In the genomic region with DNA sequence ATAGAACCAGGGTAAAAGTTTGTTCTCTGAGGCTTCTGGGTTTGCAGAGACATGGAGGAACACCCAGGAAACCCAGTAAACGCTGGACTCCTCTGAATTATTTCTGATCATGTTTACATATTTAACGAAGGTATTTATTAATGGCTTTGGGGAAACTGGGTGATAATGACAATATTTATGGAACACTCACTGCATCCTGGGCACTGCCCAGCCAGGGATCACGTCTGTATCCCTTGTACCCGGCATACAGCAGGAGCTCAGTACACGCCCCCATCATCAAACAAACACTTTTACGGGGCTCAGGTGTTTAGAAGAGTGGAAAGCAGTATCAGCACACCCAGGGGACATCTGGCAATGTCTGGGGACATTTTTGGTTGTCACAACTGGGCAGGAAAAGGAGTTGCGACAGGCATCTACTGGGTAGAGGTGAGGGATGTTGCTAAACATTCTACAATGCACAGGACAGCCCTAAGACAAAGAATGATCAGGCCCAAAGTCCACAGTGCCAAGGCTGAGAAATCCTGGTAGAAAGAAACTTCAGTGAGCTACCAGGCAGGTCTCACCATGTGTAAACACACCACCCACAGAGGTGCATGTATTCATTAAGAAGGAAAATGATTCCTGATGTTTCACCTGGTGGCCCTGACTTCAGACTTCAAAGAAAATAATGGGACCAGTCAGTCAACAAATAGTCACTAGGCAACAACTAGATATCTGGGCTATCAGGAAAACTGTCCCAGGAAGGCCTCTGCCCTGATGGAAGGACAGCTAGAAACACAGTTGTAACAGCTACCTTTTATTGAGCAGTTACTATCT, we compare ENCODE assay signal across 8 cellular contexts. TPM values are rescaled to one million over a fixed set of nuclear protein-coding genes. Genes with fewer than 3 reads are reported as not detected.
A peak's percentile ranks its signal among the peaks of the same experiment; 100 is the strongest.
DNase-seq lines count a peak whose midpoint lies in the region; ATAC-seq, FAIRE-seq and TF ChIP-seq lines count a peak whose summit lies in the region.

No MANE protein-coding gene starts in this region.

- TF ChIP-seq CTCF in stomach (IDR thresholded peaks at IDR 0.05): no peak

- peak; percentile 47 for FAIRE-seq in islet of Langerhans (lab: Jason Lieb, UNC)

- H3K27ac Mint-ChIP-seq in T-cell: peak overlapping the region; percentile 43 to 87

- intact Hi-C loops in stomach (cut with DNase I; ENCODE audit: low total_unique reads): no loop called here

- 28 to 46% (median 35%) methylated on average over 7 of the region's 7 CpGs for WGBS in stomach, 5 donors

- no peak for TF ChIP-seq POLR2A in stomach (IDR thresholded peaks at IDR 0.05)

- no peaks in the 10 kb centered on the region for H3K9me3 ChIP-seq in stomach

- H3K36me3 ChIP-seq in stomach: no peaks in the 10 kb centered on the region

- H3K27me3 Mint-ChIP-seq in T-cell: no peaks in the 10 kb centered on the region

- no peak overlapping the region for H3K4me3 Mint-ChIP-seq in T-cell

- peaks cover 71 to 98% (median 86%) of the 10 kb centered on the region in 4 donors for H3K4me1 ChIP-seq in stomach

- no peaks in the 10 kb centered on the region for H3K9me3 Mint-ChIP-seq in T-cell

- no peak for ATAC-seq in T-cell (replicated peaks in 1 of 4)

- POLR2A ChIA-PET in T-cell (lab: Charles Lee): interaction anchor here in 1 of 2 donors (0.5 to 0.6 kb wide), 2 partner anchors 11 to 256 kb away, joined by 4 to 7 read pairs; no protein-coding TSS in a partner anchor

- no peaks in the 10 kb centered on the region for H3K27me3 ChIP-seq in stomach

- CTCF ChIA-PET in T-cell (lab: Charles Lee): interaction anchor here (0.6 to 0.7 kb wide), 2 partner anchors 128 to 172 kb away, joined by 4 read pairs; no protein-coding TSS in a partner anchor

- peak overlapping the region; percentile 96 to 99 (median 97) for H3K27ac ChIP-seq in stomach

- peak; percentile 71 for DNase-seq in LoVo (ENCODE audit: low spot score)
- DNase-seq in T-cell: no peak
- peak; percentile 41 for DNase-seq in stomach
- no peak for DNase-seq in midbrain (lab: John Stamatoyannopoulos, UW)
- DNase-seq in hippocampal formation (lab: John Stamatoyannopoulos, UW): no peak
- DNase-seq in anterior cingulate cortex (lab: John Stamatoyannopoulos, UW): no peak
- no peak for DNase-seq in activated CD8-positive, alpha-beta memory T cell treated with anti-CD3 and anti-CD28 coated beads for 24 hours

- peaks cover 72 to 81% (median 79%) of the 10 kb centered on the region in 3 donors for H3K4me1 Mint-ChIP-seq in T-cell

- H3K36me3 Mint-ChIP-seq in T-cell: peaks cover 4% of the 10 kb centered on the region

- TF ChIP-seq EP300 in stomach (IDR thresholded peaks at IDR 0.05): no peak

- no peak overlapping the region for H3K4me3 ChIP-seq in stomach

RNA-seq across cellular contexts. Expression of a gene that starts 35.3 kb away (rescaled TPM):
- 10 to 100 TPM; 39.6 to 68.9 (median 43.6) TPM for total RNA-seq in T-cell
- total RNA-seq in stomach: 10 to 100 TPM; 25.9 to 82.6 (median 54.3) TPM
- 10 to 100 TPM in 2 of 3 donors, 1 to 10 TPM in 1; 9.2 to 13.6 (median 12.7) TPM for polyA plus RNA-seq in stomach

Comparison
In these comparisons a context has a peak if more than half of its experiments do, and no peak if none do; other contexts are left out.
1. DNase-seq: peak in LoVo (single experiment) and stomach (single experiment); none in T-cell (0 of 34), midbrain (single experiment), hippocampal formation (0 of 2), anterior cingulate cortex (0 of 58) and activated CD8-positive, alpha-beta memory T cell treated with anti-CD3 and anti-CD28 coated beads for 24 hours (single experiment).